ENCODE assay signal across 8 cellular contexts in the genomic region with DNA sequence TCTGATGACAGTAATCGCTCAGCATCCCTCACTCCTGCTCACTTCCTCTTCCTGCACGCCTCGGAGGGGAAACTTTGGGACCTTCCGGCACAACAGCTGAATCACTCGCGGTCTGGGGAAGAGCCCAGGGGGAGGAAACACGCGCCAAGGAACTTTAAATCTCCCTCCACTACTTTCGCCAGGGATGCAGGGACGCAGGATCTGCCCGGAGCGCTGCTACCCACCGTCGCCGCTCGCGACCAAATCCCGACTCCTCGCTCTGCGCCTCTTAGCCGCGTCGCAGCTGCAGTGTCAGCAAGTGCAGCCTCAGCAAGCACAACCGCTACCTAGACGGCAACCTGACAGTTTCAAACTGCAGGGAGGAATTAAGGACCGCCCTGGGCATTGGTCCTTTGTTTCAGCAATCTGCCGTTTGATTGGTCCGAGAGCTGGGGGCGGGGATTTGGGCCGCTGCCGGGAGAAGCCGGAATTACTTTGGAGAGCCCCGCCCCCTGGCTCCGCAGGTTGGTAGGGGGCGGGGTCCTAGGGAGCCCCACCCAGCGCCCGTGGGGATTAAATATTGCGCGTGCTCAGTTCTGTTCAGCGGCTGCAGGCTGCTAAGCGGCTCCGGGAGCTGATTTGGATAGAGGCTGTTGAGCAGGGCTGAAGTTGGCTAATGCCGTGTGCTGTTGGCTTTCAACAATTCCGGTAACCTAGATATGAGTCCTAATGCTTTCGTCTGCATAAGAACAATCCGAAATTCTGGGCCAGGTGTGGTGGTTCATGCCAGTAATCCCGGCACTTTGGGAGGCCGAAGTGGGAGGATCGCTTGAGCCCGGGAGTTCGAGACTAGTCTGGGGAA. TPM values are rescaled to one million over a fixed set of nuclear protein-coding genes. Genes with fewer than 3 reads are reported as not detected.
DNase-seq lines count a peak whose midpoint lies in the region; ATAC-seq, FAIRE-seq and TF ChIP-seq lines count a peak whose summit lies in the region.

A gene with protein sequence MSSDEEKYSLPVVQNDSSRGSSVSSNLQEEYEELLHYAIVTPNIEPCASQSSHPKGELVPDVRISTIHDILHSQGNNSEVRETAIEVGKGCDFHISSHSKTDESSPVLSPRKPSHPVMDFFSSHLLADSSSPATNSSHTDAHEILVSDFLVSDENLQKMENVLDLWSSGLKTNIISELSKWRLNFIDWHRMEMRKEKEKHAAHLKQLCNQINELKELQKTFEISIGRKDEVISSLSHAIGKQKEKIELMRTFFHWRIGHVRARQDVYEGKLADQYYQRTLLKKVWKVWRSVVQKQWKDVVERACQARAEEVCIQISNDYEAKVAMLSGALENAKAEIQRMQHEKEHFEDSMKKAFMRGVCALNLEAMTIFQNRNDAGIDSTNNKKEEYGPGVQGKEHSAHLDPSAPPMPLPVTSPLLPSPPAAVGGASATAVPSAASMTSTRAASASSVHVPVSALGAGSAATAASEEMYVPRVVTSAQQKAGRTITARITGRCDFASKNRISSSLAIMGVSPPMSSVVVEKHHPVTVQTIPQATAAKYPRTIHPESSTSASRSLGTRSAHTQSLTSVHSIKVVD (minus strand): TSS at position 356 of the 841 bp plus-strand sequence. CDS start 4,500 bp downstream, outside the sequence.

- FAIRE-seq in GM12892 (lab: Jason Lieb, UNC): peak; percentile 97

- DNase-seq in GM12892 (ENCODE audit: insufficient read length) (peak; percentile 76), NCI-H146 (lab: John Stamatoyannopoulos, UW) (peak; percentile 98), T-helper 1 cell (peak; percentile 95 to 98 (median 98)), adrenal gland (peak; percentile 98 to 99 (median 98)), cardiac septum (ENCODE audit: low spot score) (peak; percentile 96), trophoblast cell (peak; percentile 98 to 99), transverse colon (peak; percentile 99)

- peak within 1 kb of the TSS; percentile 66 for H2AFZ ChIP-seq in trophoblast cell (ENCODE audit: insufficient read depth, low read length, poor library complexity)

- peak within 1 kb of the TSS; percentile 45 for H3K14ac ChIP-seq in trophoblast cell (ENCODE audit: low read length)

- H2BK12ac ChIP-seq in trophoblast cell (ENCODE audit: low read length): no peak within 1 kb of the TSS

- peak within 1 kb of the TSS; percentile 68 for H4K12ac ChIP-seq in trophoblast cell (ENCODE audit: low read depth, low read length)

- H3K23ac ChIP-seq in trophoblast cell (ENCODE audit: low read length): no peak within 1 kb of the TSS

- intact Hi-C loops in adrenal gland (cut with DNase I) (no loop called here), cardiac septum (cut with DNase I) (loop anchor here (5.0 to 10.0 kb wide), 2 partner anchors 205 to 483 kb away; a partner anchor contains a TSS), transverse colon (cut with DNase I; ENCODE audit: low total_unique reads) (no loop called here)

- in situ Hi-C loops in transverse colon (cut with MboI; ENCODE audit: low pct_ligation_motif_present in 1 of 4, low pct_unique_long_range_greater_than_20kb in 1 of 4, low sequenced_read_pairs in 3 of 4): no loop called here

- H2BK5ac ChIP-seq in trophoblast cell (ENCODE audit: low read depth, low read length, poor library complexity): no peak within 1 kb of the TSS

- no peak for TF ChIP-seq CTCF in adrenal gland (IDR thresholded peaks at IDR 0.05)
- TF ChIP-seq CTCF in transverse colon (IDR thresholded peaks at IDR 0.05): no peak

- H4K8ac ChIP-seq in trophoblast cell (ENCODE audit: low read depth, low read length): peak within 1 kb of the TSS; percentile 82

- H3K79me1 ChIP-seq in trophoblast cell (ENCODE audit: low read length): peaks cover 4% of the 10 kb centered on the region

- peak within 1 kb of the TSS; percentile 98 for H3K4me2 ChIP-seq in trophoblast cell (ENCODE audit: low read length)

- no peak within 1 kb of the TSS for H3K4ac ChIP-seq in trophoblast cell (ENCODE audit: low read depth, low read length)

- no peak within 1 kb of the TSS for H2AK5ac ChIP-seq in trophoblast cell (ENCODE audit: low read length)

- TF ChIP-seq EP300 in transverse colon (IDR thresholded peaks at IDR 0.05; ENCODE audit: low read depth): no peak

- H3K9me3 ChIP-seq in adrenal gland (replicated peaks in 1 of 3) (no peaks in the 10 kb centered on the region), trophoblast cell (ENCODE audit: insufficient read depth, low read depth, low read length) (no peaks in the 10 kb centered on the region), transverse colon (no peaks in the 10 kb centered on the region)

- whole genome bisulfite sequencing in adrenal gland, 4 donors: 9 to 16% (median 12%) methylated on average over 34 to 51 of the region's 51 CpGs
- no CpG with 5 or more reads among the region's 51 CpGs for WGBS in trophoblast cell (ENCODE audit: extremely low coverage, insufficient coverage, insufficient read length)
- 10% methylated on average over 44 of the region's 51 CpGs; no CpG with 5 or more reads in 1 of the 2 donors for WGBS in transverse colon (ENCODE audit: low coverage in 1 of 2), 2 donors

- H3K4me1 ChIP-seq in adrenal gland (replicated peaks in 1 of 2): peaks cover 0 to 12% of the 10 kb centered on the region in 2 donors
- no peaks in the 10 kb centered on the region for H3K4me1 ChIP-seq in trophoblast cell (ENCODE audit: control insufficient read depth in 1 of 2, insufficient read depth in 2 of 2, low read length in 2 of 2)
- peaks cover 4 to 13% (median 10%) of the 10 kb centered on the region in 4 donors for H3K4me1 ChIP-seq in transverse colon

- H3K4me3 ChIP-seq in adrenal gland (peak within 1 kb of the TSS; percentile 34 to 97 (median 82)), trophoblast cell (ENCODE audit: low read depth, low read length) (peak within 1 kb of the TSS; percentile 100), transverse colon (peak within 1 kb of the TSS; percentile 69 to 83 (median 72))

- H3K18ac ChIP-seq in trophoblast cell (ENCODE audit: low read length): peak within 1 kb of the TSS; percentile 19

- no peaks in the 10 kb centered on the region for H3K79me2 ChIP-seq in trophoblast cell (ENCODE audit: control insufficient read depth, insufficient read depth, low read length, poor library complexity)

- H3K9ac ChIP-seq in trophoblast cell (ENCODE audit: low read length): peak within 1 kb of the TSS; percentile 92

- no peak within 1 kb of the TSS for H2BK120ac ChIP-seq in trophoblast cell (ENCODE audit: insufficient read depth, low read length, poor library complexity)

- H3K36me3 ChIP-seq in adrenal gland (replicated peaks in 1 of 2) (no peaks in the 10 kb centered on the region), trophoblast cell (ENCODE audit: control insufficient read depth in 1 of 2, insufficient read depth in 2 of 2, low read length in 2 of 2) (no peaks in the 10 kb centered on the region), transverse colon (no peaks in the 10 kb centered on the region)

- ATAC-seq in HG02852 (IDR thresholded peaks at IDR 0.05; ENCODE audit: unreplicated experiment): peak; percentile 91

- H3K27ac ChIP-seq in adrenal gland: peak within 1 kb of the TSS; percentile 61 to 98 (median 87)
- peak within 1 kb of the TSS; percentile 52 for H3K27ac ChIP-seq in trophoblast cell (ENCODE audit: low read depth, low read length)
- peak within 1 kb of the TSS; percentile 82 to 96 (median 94) for H3K27ac ChIP-seq in transverse colon

- TF ChIP-seq POLR2A in GM12892 (IDR thresholded peaks at IDR 0.05; ENCODE audit: low read depth, low read length) (peak; percentile 98), adrenal gland (IDR thresholded peaks at IDR 0.05) (peak in 1 of 2 donors; percentile 84), transverse colon (IDR thresholded peaks at IDR 0.05) (peak; percentile 74)

- H3K27me3 ChIP-seq in adrenal gland: no peaks in the 10 kb centered on the region
- no peaks in the 10 kb centered on the region for H3K27me3 ChIP-seq in trophoblast cell (ENCODE audit: insufficient read depth, low read length)
- no peaks in the 10 kb centered on the region for H3K27me3 ChIP-seq in transverse colon

- peak within 1 kb of the TSS; percentile 44 for H4K91ac ChIP-seq in trophoblast cell (ENCODE audit: low read depth, low read length)

RNA-seq across cellular contexts. Expression of the gene that starts here (rescaled TPM):
- 12.4 TPM for polyA plus RNA-seq in GM12892 (2012; ENCODE audit: missing spikeins)
- total RNA-seq in adrenal gland (10 to 100 TPM in 5 of 8 donors, 1 to 10 TPM in 3; 6.5 to 22.1 (median 12.4) TPM), cardiac septum (3.8 TPM), transverse colon (10 to 100 TPM in 3 of 4 donors, 1 to 10 TPM in 1; 5.8 to 13.5 (median 11.1) TPM)
- 10 to 100 TPM; 10.2 to 16.7 (median 13.5) TPM for polyA plus RNA-seq in adrenal gland
- 8.0 and 8.1 TPM in 2 replicates for polyA plus RNA-seq in trophoblast cell (2013)

Comparison
In these comparisons a context has a peak if more than half of its experiments do, and no peak if none do; other contexts are left out.
1. Peak in every context shown above with its lines: DNase-seq, ATAC-seq, H3K4me3 ChIP-seq and H3K27ac ChIP-seq.